1 cellular context compared by ENCODE assay signal in genomic region chr5:164188733-164189148, GRCh38.
TF ChIP-seq lines count a peak whose summit lies in the region.

No MANE protein-coding gene starts in this region.

TF ChIP-seq in HEK293, 187 proteins besides CTCF, POLR2A, EP300 and RAD21 (continued from another document):
- no peak for TF ChIP-seq ZNF394 (tag by site-specific recombination; IDR thresholded peaks at IDR 0.05; ENCODE audit: borderline replicate concordance)
- no peak for TF ChIP-seq ZBTB21 (tag by site-specific recombination; IDR thresholded peaks at IDR 0.05)
- TF ChIP-seq ZBTB26 (tag by site-specific recombination; optimal IDR thresholded peaks at IDR 0.05) = no peak
- TF ChIP-seq HOXA7 (CRISPR knock-in tag; IDR thresholded peaks at IDR 0.05; ENCODE audit: borderline replicate concordance) = no peak
- TF ChIP-seq OSR2 (tag by site-specific recombination; IDR thresholded peaks at IDR 0.05) = no peak
- no peak for TF ChIP-seq ZNF830 (tag by site-specific recombination; IDR thresholded peaks at IDR 0.05; ENCODE audit: low read depth)
- TF ChIP-seq ZNF174 (tag by site-specific recombination; IDR thresholded peaks at IDR 0.05) = no peak
- TF ChIP-seq ZNF488 (tag by site-specific recombination; IDR thresholded peaks at IDR 0.05) = no peak
- no peak for TF ChIP-seq ZNF354C (tag by site-specific recombination; IDR thresholded peaks at IDR 0.05; ENCODE audit: borderline replicate concordance, low read depth)
- TF ChIP-seq WT1 (tag by site-specific recombination; IDR thresholded peaks at IDR 0.05) = no peak; the same call in 1 of the 2 replicates
- TF ChIP-seq ZNF670 (tag by site-specific recombination; IDR thresholded peaks at IDR 0.05; ENCODE audit: low read depth) = no peak
- no peak for TF ChIP-seq ZNF404 (tag by site-specific recombination; IDR thresholded peaks at IDR 0.05)
- TF ChIP-seq ZFP41 (tag by site-specific recombination; IDR thresholded peaks at IDR 0.05; ENCODE audit: borderline replicate concordance) = no peak
- TF ChIP-seq ZNF654 (tag by site-specific recombination; IDR thresholded peaks at IDR 0.05; ENCODE audit: low read depth) = no peak
- TF ChIP-seq GLIS1 (tag by site-specific recombination; IDR thresholded peaks at IDR 0.05) = 0 out of 2 replicates have a peak, but pooled peaks have one; percentile 13
- TF ChIP-seq ZNF248 (tag by site-specific recombination; IDR thresholded peaks at IDR 0.05) = no peak
- TF ChIP-seq ZNF133 (tag by site-specific recombination; IDR thresholded peaks at IDR 0.05) = no peak
- no peak for TF ChIP-seq ZNF16 (tag by site-specific recombination; IDR thresholded peaks at IDR 0.05; ENCODE audit: low read depth)
- TF ChIP-seq, protein P1, sequence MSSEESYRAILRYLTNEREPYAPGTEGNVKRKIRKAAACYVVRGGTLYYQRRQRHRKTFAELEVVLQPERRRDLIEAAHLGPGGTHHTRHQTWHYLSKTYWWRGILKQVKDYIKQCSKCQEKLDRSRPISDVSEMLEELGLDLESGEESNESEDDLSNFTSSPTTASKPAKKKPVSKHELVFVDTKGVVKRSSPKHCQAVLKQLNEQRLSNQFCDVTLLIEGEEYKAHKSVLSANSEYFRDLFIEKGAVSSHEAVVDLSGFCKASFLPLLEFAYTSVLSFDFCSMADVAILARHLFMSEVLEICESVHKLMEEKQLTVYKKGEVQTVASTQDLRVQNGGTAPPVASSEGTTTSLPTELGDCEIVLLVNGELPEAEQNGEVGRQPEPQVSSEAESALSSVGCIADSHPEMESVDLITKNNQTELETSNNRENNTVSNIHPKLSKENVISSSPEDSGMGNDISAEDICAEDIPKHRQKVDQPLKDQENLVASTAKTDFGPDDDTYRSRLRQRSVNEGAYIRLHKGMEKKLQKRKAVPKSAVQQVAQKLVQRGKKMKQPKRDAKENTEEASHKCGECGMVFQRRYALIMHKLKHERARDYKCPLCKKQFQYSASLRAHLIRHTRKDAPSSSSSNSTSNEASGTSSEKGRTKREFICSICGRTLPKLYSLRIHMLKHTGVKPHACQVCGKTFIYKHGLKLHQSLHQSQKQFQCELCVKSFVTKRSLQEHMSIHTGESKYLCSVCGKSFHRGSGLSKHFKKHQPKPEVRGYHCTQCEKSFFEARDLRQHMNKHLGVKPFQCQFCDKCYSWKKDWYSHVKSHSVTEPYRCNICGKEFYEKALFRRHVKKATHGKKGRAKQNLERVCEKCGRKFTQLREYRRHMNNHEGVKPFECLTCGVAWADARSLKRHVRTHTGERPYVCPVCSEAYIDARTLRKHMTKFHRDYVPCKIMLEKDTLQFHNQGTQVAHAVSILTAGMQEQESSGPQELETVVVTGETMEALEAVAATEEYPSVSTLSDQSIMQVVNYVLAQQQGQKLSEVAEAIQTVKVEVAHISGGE (tag by site-specific recombination; conservative IDR thresholded peaks at IDR 0.05; ENCODE audit: low read depth) = no peak
- TF ChIP-seq, protein P2, sequence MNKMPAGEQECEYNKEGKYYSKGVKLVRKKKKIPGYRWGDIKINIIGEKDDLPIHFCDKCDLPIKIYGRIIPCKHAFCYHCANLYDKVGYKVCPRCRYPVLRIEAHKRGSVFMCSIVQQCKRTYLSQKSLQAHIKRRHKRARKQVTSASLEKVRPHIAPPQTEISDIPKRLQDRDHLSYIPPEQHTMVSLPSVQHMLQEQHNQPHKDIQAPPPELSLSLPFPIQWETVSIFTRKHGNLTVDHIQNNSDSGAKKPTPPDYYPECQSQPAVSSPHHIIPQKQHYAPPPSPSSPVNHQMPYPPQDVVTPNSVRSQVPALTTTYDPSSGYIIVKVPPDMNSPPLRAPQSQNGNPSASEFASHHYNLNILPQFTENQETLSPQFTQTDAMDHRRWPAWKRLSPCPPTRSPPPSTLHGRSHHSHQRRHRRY (tag by site-specific recombination; IDR thresholded peaks at IDR 0.05) = no peak
- TF ChIP-seq ZNF549 (tag by site-specific recombination; IDR thresholded peaks at IDR 0.05) = no peak
- TF ChIP-seq, protein P3, sequence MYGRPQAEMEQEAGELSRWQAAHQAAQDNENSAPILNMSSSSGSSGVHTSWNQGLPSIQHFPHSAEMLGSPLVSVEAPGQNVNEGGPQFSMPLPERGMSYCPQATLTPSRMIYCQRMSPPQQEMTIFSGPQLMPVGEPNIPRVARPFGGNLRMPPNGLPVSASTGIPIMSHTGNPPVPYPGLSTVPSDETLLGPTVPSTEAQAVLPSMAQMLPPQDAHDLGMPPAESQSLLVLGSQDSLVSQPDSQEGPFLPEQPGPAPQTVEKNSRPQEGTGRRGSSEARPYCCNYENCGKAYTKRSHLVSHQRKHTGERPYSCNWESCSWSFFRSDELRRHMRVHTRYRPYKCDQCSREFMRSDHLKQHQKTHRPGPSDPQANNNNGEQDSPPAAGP (tag by site-specific recombination; IDR thresholded peaks at IDR 0.05) = no peak
- no peak for TF ChIP-seq ZFP3 (tag by site-specific recombination; IDR thresholded peaks at IDR 0.05; ENCODE audit: low read depth)
- TF ChIP-seq TSHZ1 (tag by site-specific recombination; IDR thresholded peaks at IDR 0.05; ENCODE audit: borderline replicate concordance) = no peak
- no peak for TF ChIP-seq ZFP37 (tag by site-specific recombination; IDR thresholded peaks at IDR 0.05)
